Comparison of ENCODE assay signal across 8 cellular contexts in the genomic region with DNA sequence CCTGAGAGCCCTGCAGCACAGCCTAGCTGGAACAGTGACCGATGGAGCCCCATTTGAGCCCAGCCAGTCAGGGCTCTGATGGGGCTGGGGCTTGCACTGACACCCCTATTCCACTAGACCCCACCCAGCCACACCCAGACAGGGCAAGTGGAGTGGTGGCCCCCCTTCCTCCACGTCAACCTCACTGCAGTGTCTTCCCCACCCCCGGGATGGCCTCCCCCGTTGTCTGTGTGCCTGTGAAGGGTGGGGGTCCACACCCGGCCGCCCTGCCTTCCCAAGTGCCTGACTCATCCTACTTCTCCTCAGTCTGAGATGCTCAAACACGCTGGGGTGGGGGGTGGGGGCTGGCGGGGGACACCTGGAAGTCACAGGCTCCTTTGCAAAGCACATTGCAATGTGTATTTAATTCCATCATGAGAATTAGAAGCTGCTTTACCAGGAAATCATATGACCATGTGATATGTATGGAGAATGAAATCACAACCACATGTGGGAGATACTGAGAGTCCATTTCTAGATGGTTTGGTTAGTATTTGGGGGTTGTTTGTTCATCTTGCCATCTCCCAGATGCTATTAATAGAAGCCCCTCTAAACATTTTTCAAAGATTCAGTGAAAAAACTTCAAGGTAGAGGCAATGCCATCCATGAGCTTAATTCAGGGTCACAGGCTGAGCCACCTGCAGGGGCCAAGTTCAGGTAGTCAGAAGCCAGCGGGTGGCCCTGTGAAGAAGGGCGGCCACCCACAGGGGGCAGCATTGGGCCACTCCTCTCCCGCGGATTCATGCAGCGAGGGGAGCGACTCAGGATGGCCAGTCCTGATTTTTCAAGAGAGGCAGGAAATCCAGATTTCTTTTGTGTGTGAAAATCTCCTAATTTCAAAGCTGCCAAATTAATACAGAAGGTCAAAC. TPM values are rescaled to one million over a fixed set of nuclear protein-coding genes. Genes with fewer than 3 reads are reported as not detected.
DNase-seq lines count a peak whose midpoint lies in the region; ATAC-seq and TF ChIP-seq lines count a peak whose summit lies in the region.

No MANE protein-coding gene starts in this region.

- H3K4me3 ChIP-seq in HFF-Myc (replicated peaks; ENCODE audit: low read depth, low read length) (no peak overlapping the region), PC-9 (no peak overlapping the region)

- H3K27ac ChIP-seq in PC-9: no peak overlapping the region

- intact Hi-C loops in PC-9 (cut with micrococcal nuclease; ENCODE audit: unreplicated experiment): loop anchor here (1.0 kb wide), 1 partner anchor 54 kb away; no protein-coding TSS in a partner anchor

- no peaks in the 10 kb centered on the region for H3K27me3 ChIP-seq in PC-9 (ENCODE audit: insufficient read depth, low read depth)

- peak overlapping the region; percentile 52 for H3K27ac Mint-ChIP-seq in osteocyte (ENCODE audit: unreplicated experiment)

- DNase-seq in DMS153 (lab: John Stamatoyannopoulos, UW) (peak; percentile 64), HFF-Myc (ENCODE audit: extremely low read depth, low read depth) (no peak), PC-9 (peak in 1 of 2 experiments; percentile 54), globus pallidus (ENCODE audit: low spot score) (peak; percentile 31), osteocyte (ENCODE audit: extremely low spot score, unreplicated experiment) (no peak)
- DNase-seq in activated T-helper 9 cell treated with anti-CD3 and anti-CD28 coated beads, Interleukin-2, amount 50 U/mL, for 16 hours (ENCODE audit: low read depth): peak; percentile 35

- no peak for ATAC-seq in GM21447 (IDR thresholded peaks at IDR 0.05; ENCODE audit: unreplicated experiment)
- ATAC-seq in GM19324 (IDR thresholded peaks at IDR 0.05; ENCODE audit: low FRiP score, unreplicated experiment): no peak

- H4K20me1 ChIP-seq in PC-9 (ENCODE audit: insufficient read depth): no peaks in the 10 kb centered on the region; the same call in 1 of the 2 replicates

- no peaks in the 10 kb centered on the region for H3K27me3 Mint-ChIP-seq in osteocyte (ENCODE audit: unreplicated experiment)

- peak overlapping the region; percentile 52 for H3K4me3 Mint-ChIP-seq in osteocyte (ENCODE audit: unreplicated experiment)

- peaks cover 3% of the 10 kb centered on the region for H3K36me3 Mint-ChIP-seq in osteocyte (ENCODE audit: unreplicated experiment)

- POLR2A ChIA-PET in PC-9 (lab: Charles Lee; ENCODE audit: unreplicated experiment): no interaction called here

- H3K4me1 Mint-ChIP-seq in osteocyte (ENCODE audit: unreplicated experiment): peaks cover 9% of the 10 kb centered on the region

- no peaks in the 10 kb centered on the region for H3K36me3 ChIP-seq in PC-9 (ENCODE audit: low read depth)

- no peaks in the 10 kb centered on the region for H3K9me2 ChIP-seq in PC-9 (ENCODE audit: insufficient read depth)

- H3K9me3 ChIP-seq in PC-9 (ENCODE audit: insufficient read depth, low read depth): no peaks in the 10 kb centered on the region

- no TSS peak for BruUV-seq in PC-9 (replicated peaks; lab: Mats Ljungman, UMichigan)

- no peaks in the 10 kb centered on the region for H3K79me2 ChIP-seq in PC-9 (ENCODE audit: low read depth)

- H3K4me2 ChIP-seq in PC-9: no peak overlapping the region

- CTCF ChIA-PET in PC-9 (lab: Charles Lee): interaction anchor here (0.6 to 1.2 kb wide), 3 partner anchors 34 to 112 kb away, joined by 4 to 9 read pairs (median 8); no protein-coding TSS in a partner anchor

- no peaks in the 10 kb centered on the region for H3K4me1 ChIP-seq in PC-9 (replicated peaks; ENCODE audit: insufficient read depth)

- H3F3A ChIP-seq in PC-9 (ENCODE audit: insufficient read depth, low read depth): no peaks in the 10 kb centered on the region

- peak; percentile 94 for TF ChIP-seq CTCF in HFF-Myc (IDR thresholded peaks at IDR 0.05; ENCODE audit: low read depth, low read length, missing control alignments)
- TF ChIP-seq CTCF in PC-9 (conservative IDR thresholded peaks at IDR 0.05): peak; percentile 79
- TF ChIP-seq CTCF in osteocyte (IDR thresholded peaks at IDR 0.05): peak; percentile 91

- H2AFZ ChIP-seq in PC-9: no peak overlapping the region

- no peaks in the 10 kb centered on the region for H3K9me3 Mint-ChIP-seq in osteocyte (ENCODE audit: unreplicated experiment)

RNA-seq across cellular contexts. Expression of a gene that starts 22.7 kb away (rescaled TPM):
- 44.7 and 57.2 TPM in 2 replicates for total RNA-seq in PC-9 (2021)
- total RNA-seq in osteocyte: 41.4 and 42.5 TPM in 2 replicates

RNA-seq across cellular contexts. Expression of a gene that starts 38.3 kb away (rescaled TPM):
- 0.22 and 0.30 TPM in 2 replicates for total RNA-seq in PC-9 (2021)
- total RNA-seq in osteocyte: 0.11 and 0.13 TPM in 2 replicates

RNA-seq across cellular contexts. Expression of a gene that starts 41.3 kb away (rescaled TPM):
- total RNA-seq in PC-9 (2021) (46.8 and 55.8 TPM in 2 replicates), osteocyte (27.0 and 30.3 TPM in 2 replicates)

RNA-seq across cellular contexts. Expression of a gene that starts 57.8 kb away (rescaled TPM):
- total RNA-seq in PC-9 (2021): 0.60 TPM in 1 of 2 replicates, not detected in the other
- not detected in 2 replicates for total RNA-seq in osteocyte

Comparison
In these comparisons a context has a peak if more than half of its experiments do, and no peak if none do; other contexts are left out.
1. DNase-seq: peak in DMS153 (single experiment), activated T-helper 9 cell treated with anti-CD3 and anti-CD28 coated beads, Interleukin-2, amount 50 U/mL, for 16 hours (single experiment) and globus pallidus (single experiment); none in HFF-Myc (single experiment) and osteocyte (single experiment).
2. Peak in every context shown above with its lines, with median percentiles within 50 percentile points of each other: CTCF ChIP-seq.